Comparison of ENCODE assay signal across 32 cellular contexts in genomic region chr6:151509048-151509447, GRCh38. TPM values are rescaled to one million over a fixed set of nuclear protein-coding genes. Genes with fewer than 3 reads are reported as not detected.
A peak's percentile ranks its signal among the peaks of the same experiment; 100 is the strongest.
DNase-seq lines count a peak whose midpoint lies in the region; ATAC-seq, FAIRE-seq and TF ChIP-seq lines count a peak whose summit lies in the region.
"Had no signal": no experiment of that assay in that cellular context is flagged by ENCODE, and none has a peak within 500 bp of the region (broad histone marks: within the 10 kb centered on the region; RNA-seq: fewer than 3 reads in every experiment).

No MANE protein-coding gene starts in this region.

- no peak for TF ChIP-seq EP300 in K562 (IDR thresholded peaks at IDR 0.05; ENCODE audit: low read length)

- H2AFZ ChIP-seq in K562 (ENCODE audit: low read depth, low read length): no peak overlapping the region

- H3K27me3 ChIP-seq in K562 (ENCODE audit: control insufficient read depth in 2 of 2, insufficient read depth in 2 of 2, low read length in 2 of 2): peaks cover 10 to 28% of the 10 kb centered on the region in 2 experiments; a peak in 4 of 5 replicates
- no peaks in the 10 kb centered on the region for H3K27me3 ChIP-seq in HAP-1 (ENCODE audit: low read depth)
- H3K27me3 ChIP-seq: BE2C; BLaER1; BLaER1 treated with 17β-estradiol and CSF1 and Interleukin-3, amounts not matched to agents 10 nM and 100 nM had no signal

- in situ Hi-C loops in K562 (cut with MboI): no loop called here
- in situ Hi-C loops in HAP-1 (cut with MboI; ENCODE audit: low sequenced_read_pairs): no loop called here

- H3K36me3 ChIP-seq in K562 (ENCODE audit: control insufficient read depth, insufficient read depth, low read length) (no peaks in the 10 kb centered on the region), HAP-1 (replicated peaks) (no peaks in the 10 kb centered on the region)
- H3K36me3 ChIP-seq: BE2C; BLaER1; BLaER1 treated with 17β-estradiol and CSF1 and Interleukin-3, amounts not matched to agents 10 nM and 100 nM had no signal

- intact Hi-C loops in K562 (cut with micrococcal nuclease): no loop called here

- no peak for ATAC-seq in K562
- ATAC-seq: A549; CD8-positive, alpha-beta T cell had no signal

- POLR2A ChIA-PET in K562 (lab: Yijun Ruan, JAX): no interaction called here

- CTCF ChIA-PET in K562 (lab: Yijun Ruan, JAX; ENCODE audit: low intra/inter-chr PET ratio): no interaction called here

- DNase-seq in K562 (ENCODE audit: extremely low read depth in 1 of 4, low spot score in 3 of 4): no peak
- no peak for DNase-seq in HAP-1 (ENCODE audit: low spot score in 2 of 2)
- DNase-seq: 8988T; ACHN; AML-193; BE2C; C1 segment of cervical spinal cord; Caco-2; Calu3; CD4-positive, alpha-beta memory T cell; CD4-positive, alpha-beta T cell; CD4-positive, CD25-positive, alpha-beta regulatory T cell; CD8-positive, alpha-beta memory T cell; CD8-positive, alpha-beta T cell; COR-L47; DMS 273 treated with DMSO at 0.1 percent for 48 hours; DMS153; DMS53; DMS79; DMS79 treated with DMSO at 0.1 percent for 48 hours; DND-41; EL had no signal

- no peak for TF ChIP-seq POLR2A in K562 (conservative IDR thresholded peaks at IDR 0.05)

- TF ChIP-seq CTCF in K562 (IDR thresholded peaks at IDR 0.05 in 2 of 3, conservative IDR thresholded peaks at IDR 0.05 in 1 of 3; ENCODE audit: insufficient read depth in 2 of 3, low read depth in 1 of 3, low read length in 3 of 3): no peak

- no peaks in the 10 kb centered on the region for H4K20me1 ChIP-seq in K562 (replicated peaks; ENCODE audit: control insufficient read depth, insufficient read depth, low read length)
- H4K20me1 ChIP-seq: BLaER1; BLaER1 treated with 17β-estradiol and CSF1 and Interleukin-3, amounts not matched to agents 10 nM and 100 nM had no signal

- no peak for FAIRE-seq in K562 (lab: Jason Lieb, UNC)
- FAIRE-seq: A204.1, A549, D721Med had no signal

- BruUV-seq in K562 (replicated peaks; lab: Mats Ljungman, UMichigan): no TSS peak

- no peak for TF ChIP-seq RAD21 in K562 (CRISPR knock-in tag; conservative IDR thresholded peaks at IDR 0.05 in 1 of 2, IDR thresholded peaks at IDR 0.05 in 1 of 2)

- 0% methylated on average over 2 of the region's 2 CpGs for WGBS in K562 (ENCODE audit: insufficient coverage, low coverage, missing lambda C conversion rate)

- no peak overlapping the region for H3K4me2 ChIP-seq in K562 (ENCODE audit: insufficient read depth, low read length)
- H3K4me2 ChIP-seq: A549; BLaER1; BLaER1 treated with 17β-estradiol and CSF1 and Interleukin-3, amounts not matched to agents 10 nM and 100 nM had no signal

- no peak overlapping the region for H3K9ac ChIP-seq in K562 (ENCODE audit: insufficient read depth in 1 of 2, low read depth in 2 of 2, low read length in 2 of 2)
- H3K9ac ChIP-seq: BLaER1; BLaER1 treated with 17β-estradiol and CSF1 and Interleukin-3, amounts not matched to agents 10 nM and 100 nM had no signal

- H3K4me1 ChIP-seq in K562 (replicated peaks in 1 of 2; ENCODE audit: control insufficient read depth in 2 of 2, insufficient read depth in 2 of 2, low read length in 2 of 2): no peaks in the 10 kb centered on the region
- peaks cover 10% of the 10 kb centered on the region for H3K4me1 ChIP-seq in HAP-1
- H3K4me1 ChIP-seq: A549, BE2C, BLaER1, Caco-2 had no signal

- H3K9me1 ChIP-seq in K562 (ENCODE audit: control insufficient read depth, insufficient read depth, low read length): no peaks in the 10 kb centered on the region

- H3K4me3 ChIP-seq in K562: no peak overlapping the region
- no peak overlapping the region for H3K4me3 ChIP-seq in HAP-1
- H3K4me3 ChIP-seq: A549; BLaER1; BLaER1 treated with 17β-estradiol and CSF1 and Interleukin-3, amounts not matched to agents 10 nM and 100 nM had no signal

- H3K9me3 ChIP-seq in K562 (replicated peaks; ENCODE audit: control insufficient read depth, insufficient read depth, low read depth, low read length) (no peaks in the 10 kb centered on the region), HAP-1 (no peaks in the 10 kb centered on the region; the same call in 1 of the 2 replicates)
- H3K9me3 ChIP-seq: A549, BE2C, BLaER1, Caco-2 had no signal

- H3K79me2 ChIP-seq in K562 (ENCODE audit: control insufficient read depth, insufficient read depth, low read length): no peaks in the 10 kb centered on the region

- H3K27ac ChIP-seq in K562 (ENCODE audit: extremely low read depth, low read depth, low read length): no peak overlapping the region
- H3K27ac ChIP-seq: 22Rv1; A549; BLaER1; BLaER1 treated with 17β-estradiol and CSF1 and Interleukin-3, amounts not matched to agents 10 nM and 100 nM; C4-2B had no signal

TF ChIP-seq in K562, 482 proteins besides CTCF, POLR2A, EP300 and RAD21:
- no peak for TF ChIP-seq ZNF76 (CRISPR knock-in tag; IDR thresholded peaks at IDR 0.05; ENCODE audit: borderline replicate concordance)
- no peak for TF ChIP-seq ETV1 (tag; conservative IDR thresholded peaks at IDR 0.05; ENCODE audit: low read depth)
- no peak for TF ChIP-seq FOXP1 (CRISPR knock-in tag; IDR thresholded peaks at IDR 0.05)
- TF ChIP-seq DACH1 (IDR thresholded peaks at IDR 0.05; ENCODE audit: partially characterized antibody): peak; percentile 91

RNA-seq across cellular contexts. Expression of gene CCDC170, which starts 15.2 kb away (rescaled TPM):
- 0.67 TPM in 1 of 2 replicates, not detected in the other for total RNA-seq in K562 (2011; cell fraction: chromatin; rRNA removed; ENCODE audit: low replicate concordance)
- not detected in 2 replicates for total RNA-seq in K562 (2011; cell fraction: nucleolus; rRNA removed)
- total RNA-seq in K562 (2011; cell fraction: nucleoplasm; rRNA removed): not detected in 2 replicates
- total RNA-seq in K562 (2014; rRNA removed): 0.05 TPM in 1 of 2 replicates, not detected in the other
- total RNA-seq in K562 (2014; rRNA removed; fragmentation: Illumina TruSeq; extraction: Trizol): not detected in 2 replicates
- 0.18 TPM in 1 of 2 replicates, not detected in the other for total RNA-seq in K562 (2015; rRNA removed; fragmentation: Illumina TruSeq; extraction: Trizol)
- not detected in 2 replicates for total RNA-seq in K562 (2021)
- polyA plus RNA-seq in K562 (2011; rRNA removed): not detected in 2 replicates
- polyA plus RNA-seq in K562 (2011; cell fraction: cytosol; rRNA removed): not detected in 2 replicates
- not detected in 2 replicates for polyA plus RNA-seq in K562 (2011; cell fraction: nucleus; rRNA removed)
- 0.03 TPM in 1 of 2 replicates, not detected in the other for polyA plus RNA-seq in K562 (2012)
- not detected in 2 replicates for polyA plus RNA-seq in K562 (2014; fragmentation: Illumina TruSeq; extraction: Trizol)
- polyA plus RNA-seq in K562 (2014; fragmentation: Nextera tagmentation; extraction: Ambion mirVana): not detected
- polyA plus RNA-seq in K562 (2014; rRNA removed): 0.01 TPM in 1 of 2 replicates, not detected in the other
- 0.32 TPM in 1 of 2 replicates, not detected in the other for polyA minus RNA-seq in K562 (2011; rRNA and poly(A)+ RNA removed)
- polyA minus RNA-seq in K562 (2011; cell fraction: cytosol; rRNA and poly(A)+ RNA removed): not detected in 2 replicates
- not detected in 2 replicates for polyA minus RNA-seq in K562 (2011; cell fraction: nucleus; rRNA and poly(A)+ RNA removed)
- total RNA-seq: A172; B cell; CD4-positive, alpha-beta T cell; CD4-positive, CD25-positive, alpha-beta regulatory T cell; CD8-positive, alpha-beta memory T cell; CD8-positive, alpha-beta T cell; Daoy had no signal
- polyA plus RNA-seq: CD4-positive, CD25-positive, alpha-beta regulatory T cell; CD8-positive, alpha-beta memory T cell had no signal

RNA-seq across cellular contexts. Expression of gene RMND1, which starts 57.1 kb away (rescaled TPM):
- 40.6 and 86.4 TPM in 2 replicates for total RNA-seq in K562 (2011; cell fraction: chromatin; rRNA removed; ENCODE audit: low replicate concordance)
- 24.5 and 31.5 TPM in 2 replicates for total RNA-seq in K562 (2011; cell fraction: nucleolus; rRNA removed)
- total RNA-seq in K562 (2011; cell fraction: nucleoplasm; rRNA removed): 40.5 and 43.6 TPM in 2 replicates
- total RNA-seq in K562 (2014; rRNA removed) (27.8 and 29.6 TPM in 2 replicates), K562 (2014; rRNA removed; fragmentation: Illumina TruSeq; extraction: Trizol) (47.8 and 51.5 TPM in 2 replicates), K562 (2015; rRNA removed; fragmentation: Illumina TruSeq; extraction: Trizol) (42.9 and 45.2 TPM in 2 replicates), K562 (2021) (25.2 and 26.9 TPM in 2 replicates)
- polyA plus RNA-seq in K562 (2011; rRNA removed) (26.7 and 33.3 TPM in 2 replicates), K562 (2014; fragmentation: Illumina TruSeq; extraction: Trizol) (37.2 and 42.6 TPM in 2 replicates), K562 (2014; fragmentation: Nextera tagmentation; extraction: Ambion mirVana) (10 to 100 TPM; 36.2 to 38.4 TPM), K562 (2014; rRNA removed) (32.2 and 35.1 TPM in 2 replicates)
- 8.1 and 14.3 TPM in 2 replicates for polyA plus RNA-seq in K562 (2011; cell fraction: cytosol; rRNA removed)
- polyA plus RNA-seq in K562 (2011; cell fraction: nucleus; rRNA removed): 8.1 and 8.3 TPM in 2 replicates
- 25.7 and 41.6 TPM in 2 replicates for polyA plus RNA-seq in K562 (2012)
- polyA minus RNA-seq in K562 (2011; rRNA and poly(A)+ RNA removed): 50.2 and 53.2 TPM in 2 replicates
- polyA minus RNA-seq in K562 (2011; cell fraction: cytosol; rRNA and poly(A)+ RNA removed): 13.4 and 19.6 TPM in 2 replicates
- polyA minus RNA-seq in K562 (2011; cell fraction: nucleus; rRNA and poly(A)+ RNA removed): 23.3 and 31.4 TPM in 2 replicates
